Comparison of ENCODE assay signal across 9 cellular contexts in the genomic region with DNA sequence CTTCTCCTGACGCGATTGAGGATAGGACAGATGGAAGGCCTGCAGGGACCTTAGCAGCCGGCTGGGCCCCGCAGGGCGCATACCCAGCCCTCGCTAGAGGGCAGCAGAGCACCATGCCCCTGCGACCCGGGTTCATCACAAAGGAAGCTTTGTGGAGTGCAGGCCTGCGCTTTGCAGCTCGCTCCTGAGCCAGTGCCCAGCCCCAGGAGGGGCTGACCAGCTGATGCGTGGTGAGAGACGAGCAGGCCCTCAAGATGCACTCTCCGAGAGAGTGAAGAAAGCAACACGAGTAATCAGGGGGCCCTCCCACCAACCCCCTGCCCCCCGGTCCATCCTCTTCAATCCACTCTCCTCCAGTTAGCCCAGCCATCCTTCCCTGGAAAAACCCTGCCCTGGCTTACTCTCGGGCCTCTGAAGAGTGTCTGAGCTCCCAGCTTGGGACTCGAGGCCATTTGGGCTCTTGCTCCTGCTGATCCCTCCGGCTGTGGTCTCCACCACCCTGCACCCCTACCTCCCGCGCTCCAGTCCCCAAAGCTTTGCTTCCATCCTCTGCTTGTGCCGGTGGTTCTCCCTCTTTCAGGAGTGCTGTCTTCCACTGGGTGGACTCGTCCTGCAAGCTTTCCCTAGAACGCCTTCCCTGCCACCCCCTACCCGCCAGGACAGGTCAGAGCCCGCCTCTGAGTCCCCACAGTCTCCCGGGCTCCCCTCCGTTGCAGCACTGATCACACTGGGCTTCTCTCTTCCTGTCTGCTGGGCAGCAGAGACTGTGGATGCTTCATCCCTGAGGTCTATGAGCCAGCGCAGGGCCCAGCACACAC. TPM values are rescaled to one million over a fixed set of nuclear protein-coding genes. Genes with fewer than 3 reads are reported as not detected.
A peak's percentile ranks its signal among the peaks of the same experiment; 100 is the strongest.
DNase-seq lines count a peak whose midpoint lies in the region; ATAC-seq, FAIRE-seq and TF ChIP-seq lines count a peak whose summit lies in the region.
"Had no signal": no experiment of that assay in that cellular context is flagged by ENCODE, and none has a peak within 500 bp of the region (broad histone marks: within the 10 kb centered on the region; RNA-seq: fewer than 3 reads in every experiment).

No MANE protein-coding gene starts in this region.

- no peaks in the 10 kb centered on the region for H3K79me2 ChIP-seq in parathyroid adenoma

- no peaks in the 10 kb centered on the region for H3K9me3 ChIP-seq in parathyroid adenoma (ENCODE audit: control insufficient read depth, low read length)

- DNase-seq in SKM-1 treated with dmso at 0.1 percent for 144 hours (lab: John Stamatoyannopoulos, UW; ENCODE audit: unreplicated experiment) (peak; percentile 15), SKM-1 (lab: John Stamatoyannopoulos, UW; ENCODE audit: unreplicated experiment) (no peak), KBM-7 (peak; percentile 72), RKO (ENCODE audit: low spot score) (peak; percentile 84), Right ventricle myocardium inferior (ENCODE audit: missing footprints) (peak; percentile 84), urothelium cell line (ENCODE audit: low spot score) (peak; percentile 88)
- peak; percentile 54 for DNase-seq in activated naive CD4-positive, alpha-beta T cell treated with anti-CD3 and anti-CD28 coated beads, Interleukin-2, amount 50 U/mL, for 16 hours

- H3K36me3 ChIP-seq in parathyroid adenoma (ENCODE audit: control insufficient read depth, insufficient read depth, low read length): no peaks in the 10 kb centered on the region

- TF ChIP-seq CTCF in parathyroid adenoma (IDR thresholded peaks at IDR 0.05): peak; percentile 71

- no peak for FAIRE-seq in urothelium cell line (lab: Jason Lieb, UNC)

- no peak overlapping the region for H2AFZ ChIP-seq in parathyroid adenoma

- intact Hi-C loops in Right ventricle myocardium inferior (cut with DNase I): loop anchor here (1.0 to 2.0 kb wide), 3 partner anchors 47 to 183 kb away; a partner anchor contains a TSS

- H3K27ac ChIP-seq in parathyroid adenoma: no peak overlapping the region

- H3K4me2 ChIP-seq in parathyroid adenoma (ENCODE audit: low read length): no peak overlapping the region

- H3K4me1 ChIP-seq in parathyroid adenoma: no peaks in the 10 kb centered on the region

- H3K9ac ChIP-seq in parathyroid adenoma: no peak overlapping the region

- peak; percentile 94 for ATAC-seq in Right ventricle myocardium inferior

- in situ Hi-C loops in KBM-7 (cut with MboI; ENCODE audit: low pct_unique_long_range_greater_than_20kb, low sequenced_read_pairs): no loop called here

- H3K4me3 ChIP-seq in parathyroid adenoma (ENCODE audit: low read depth, low read length): no peak overlapping the region

- H3K27me3 ChIP-seq in parathyroid adenoma (ENCODE audit: control insufficient read depth, insufficient read depth, low read length): no peaks in the 10 kb centered on the region

RNA-seq across cellular contexts. Expression of a gene that starts 9.1 kb away (rescaled TPM):
- total RNA-seq in Right ventricle myocardium inferior: not detected
- total RNA-seq: mononuclear cell had no signal

RNA-seq across cellular contexts. Expression of a gene that starts 30.1 kb away (rescaled TPM):
- total RNA-seq in Right ventricle myocardium inferior: not detected
- total RNA-seq: mononuclear cell had no signal

RNA-seq across cellular contexts. Expression of a gene that starts 47.1 kb away (rescaled TPM):
- 9.8 TPM for total RNA-seq in Right ventricle myocardium inferior
